5 cellular contexts compared by ENCODE assay signal in the genomic region with DNA sequence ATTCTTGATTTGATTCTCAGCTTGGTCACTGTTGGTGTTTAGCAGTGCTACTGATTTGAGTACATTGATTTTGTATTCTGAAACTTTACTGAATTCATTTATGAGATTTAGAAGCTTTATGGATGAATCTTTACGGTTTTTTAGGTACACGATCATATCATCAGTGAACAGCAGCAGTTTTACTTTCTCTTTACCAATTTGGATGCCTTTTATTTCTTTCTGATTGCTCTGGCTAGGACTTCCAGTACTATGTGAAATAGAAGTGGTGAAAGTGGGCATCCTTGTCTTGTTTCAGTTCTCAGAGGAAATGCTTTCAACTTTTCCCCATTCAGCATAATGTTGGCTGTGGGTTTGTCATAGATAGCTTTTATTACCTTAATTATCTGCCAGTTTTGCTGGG. TPM values are rescaled to one million over a fixed set of nuclear protein-coding genes. Genes with fewer than 3 reads are reported as not detected.
"Had no signal": no experiment of that assay in that cellular context is flagged by ENCODE, and none has a peak within 500 bp of the region (broad histone marks: within the 10 kb centered on the region; RNA-seq: fewer than 3 reads in every experiment).

No MANE protein-coding gene starts in this region.

RNA-seq across cellular contexts. Expression of a gene that starts 58.8 kb away (rescaled TPM):
- total RNA-seq: GM23248, HepG2, HFFc6, LHCN-M2 had no signal
- polyA plus RNA-seq: GM23248, HepG2, IgD-negative memory B cell had no signal
